In the genomic region with DNA sequence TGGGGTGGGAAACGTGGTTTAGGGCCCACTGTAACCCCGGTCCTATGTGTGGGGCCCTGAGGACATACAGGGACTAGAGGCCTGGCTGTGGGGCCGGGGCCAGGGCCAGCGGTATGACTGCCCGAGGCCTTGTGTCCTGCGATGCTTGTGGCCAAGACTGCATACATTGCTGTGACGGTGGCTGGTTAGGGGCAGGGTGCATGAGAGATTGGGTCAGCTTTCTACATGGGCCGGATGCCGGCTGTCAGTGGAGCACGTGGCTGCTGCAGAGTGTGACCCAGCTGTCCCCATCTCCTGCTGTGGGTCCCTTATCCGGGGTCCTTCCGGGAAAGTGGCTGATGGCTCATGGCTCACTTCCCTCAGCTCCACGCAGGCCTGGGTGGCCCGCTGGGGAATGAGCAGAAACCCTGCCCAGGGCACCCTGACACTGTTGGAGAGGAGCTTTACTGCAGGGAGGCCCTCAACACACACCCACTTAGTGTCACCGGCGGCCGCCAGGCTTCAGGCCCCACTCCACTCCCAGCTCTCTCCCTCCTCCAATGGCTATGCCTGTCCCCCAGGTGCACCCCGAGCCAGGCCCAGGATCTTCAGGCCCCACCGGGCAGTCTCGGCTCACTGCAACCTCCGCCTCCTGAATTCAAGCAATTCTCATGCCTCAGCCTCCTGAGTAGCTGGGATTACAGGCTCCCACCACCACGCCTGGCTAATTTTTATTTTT, we compare ENCODE assay signal across 1 cellular context.
TF ChIP-seq lines count a peak whose summit lies in the region.

No MANE protein-coding gene starts in this region.

TF ChIP-seq in K562, 482 proteins besides CTCF, POLR2A, EP300 and RAD21:
- TF ChIP-seq, protein P1, sequence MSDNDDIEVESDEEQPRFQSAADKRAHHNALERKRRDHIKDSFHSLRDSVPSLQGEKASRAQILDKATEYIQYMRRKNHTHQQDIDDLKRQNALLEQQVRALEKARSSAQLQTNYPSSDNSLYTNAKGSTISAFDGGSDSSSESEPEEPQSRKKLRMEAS (CRISPR knock-in tag; IDR thresholded peaks at IDR 0.05): 0 out of 2 replicates have a peak, but pooled peaks have one; percentile 39
- no peak for TF ChIP-seq ZZZ3 (IDR thresholded peaks at IDR 0.05)
- TF ChIP-seq TAF1 (IDR thresholded peaks at IDR 0.05; ENCODE audit: control insufficient read depth, extremely low read depth, insufficient read depth, low read length, severe bottlenecking): no peak
